In the genomic region with DNA sequence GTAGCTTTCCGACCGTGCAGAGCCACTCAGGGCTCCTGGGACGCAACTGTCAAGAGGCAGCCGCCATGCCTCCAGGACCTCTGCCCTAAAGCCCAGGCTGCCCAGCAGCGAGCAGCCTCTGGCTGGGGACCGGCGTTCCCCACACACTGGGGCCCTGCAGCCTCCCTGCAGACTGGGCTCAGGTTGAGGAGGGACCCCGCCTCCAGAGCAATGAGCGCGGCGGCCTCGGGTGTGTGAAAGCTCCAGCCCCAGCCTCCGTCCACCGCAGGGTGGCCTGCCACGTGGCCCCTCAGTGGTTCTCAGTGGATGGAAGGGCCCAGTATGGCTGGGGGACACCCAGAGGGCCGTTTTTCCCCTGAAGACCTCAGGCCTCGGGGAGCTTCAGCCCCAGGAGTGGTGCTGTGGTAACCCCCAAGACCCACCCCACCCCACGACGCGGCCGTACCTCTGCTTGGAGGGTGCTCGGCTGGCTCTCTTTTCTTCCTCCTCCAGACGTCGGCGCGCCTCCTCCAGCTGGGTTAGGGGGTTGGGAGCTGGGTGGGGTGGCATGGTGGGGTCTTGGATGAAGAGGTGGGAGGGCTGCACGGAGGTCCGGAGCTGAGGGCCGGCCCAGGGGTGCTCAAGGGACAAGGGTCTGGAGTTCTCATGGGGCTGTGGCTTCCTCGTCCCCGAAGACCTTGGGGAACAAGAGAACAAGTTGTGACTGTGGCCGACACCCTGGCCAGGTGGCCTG, we compare ENCODE assay signal across 9 cellular contexts. TPM values are rescaled to one million over a fixed set of nuclear protein-coding genes. Genes with fewer than 3 reads are reported as not detected.
"Had no signal": no experiment of that assay in that cellular context is flagged by ENCODE, and none has a peak within 500 bp of the region (broad histone marks: within the 10 kb centered on the region; RNA-seq: fewer than 3 reads in every experiment).

No MANE protein-coding gene starts in this region.

- H3K4me3 ChIP-seq: GM23338 had no signal

- FAIRE-seq: H1, H54 had no signal

- ATAC-seq: GM23338 had no signal

- DNase-seq: H9, HCEC 1CT, IMR-90, KBM-7 had no signal

- H3K27ac ChIP-seq: HL-60 had no signal

- H3K4me2 ChIP-seq: GM23338 had no signal

- H2AFZ ChIP-seq: GM23338 had no signal

RNA-seq across cellular contexts. Expression of a gene that starts 10.2 kb away (rescaled TPM):
- total RNA-seq: IMR-90 had no signal

RNA-seq across cellular contexts. Expression of a gene that starts 12.8 kb away (rescaled TPM):
- total RNA-seq: HT1080 had no signal

RNA-seq across cellular contexts. Expression of a gene that starts 17.5 kb away (rescaled TPM):
- total RNA-seq: HT1080 had no signal
